20 cellular contexts compared by ENCODE assay signal in genomic region chr12:1435456-1435855, GRCh38.
DNase-seq lines count a peak whose midpoint lies in the region; ATAC-seq, FAIRE-seq and TF ChIP-seq lines count a peak whose summit lies in the region.
"Had no signal": no experiment of that assay in that cellular context is flagged by ENCODE, and none has a peak within 500 bp of the region (broad histone marks: within the 10 kb centered on the region; RNA-seq: fewer than 3 reads in every experiment).

No MANE protein-coding gene starts in this region.

- H3K36me3 ChIP-seq in esophagus muscularis mucosa (no peaks in the 10 kb centered on the region), left lung (no peaks in the 10 kb centered on the region), small intestine (ENCODE audit: control insufficient read depth in 2 of 2, insufficient read depth in 2 of 2, low read length in 2 of 2) (no peaks in the 10 kb centered on the region)
- H3K36me3 ChIP-seq: BLaER1, Peyer's patch, upper lobe of left lung had no signal

- WGBS in esophagus muscularis mucosa: 52% methylated on average over 3 of the region's 3 CpGs
- WGBS in small intestine, 3 donors: 14 to 47% (median 39%) methylated on average over 3 of the region's 3 CpGs

- intact Hi-C loops in esophagus muscularis mucosa (cut with DNase I) (no loop called here), left lung (cut with DNase I) (no loop called here)

- peak; percentile 31 for ATAC-seq in left lung
- no peak for ATAC-seq in GM18873 (IDR thresholded peaks at IDR 0.05; ENCODE audit: low FRiP score, unreplicated experiment)
- ATAC-seq in HG03378 (IDR thresholded peaks at IDR 0.05; ENCODE audit: unreplicated experiment): no peak

- DNase-seq in NCI-H2171 treated with DMSO at 0.1 percent for 48 hours (lab: John Stamatoyannopoulos, UW) (peak; percentile 19), NCI-H2171 (lab: John Stamatoyannopoulos, UW) (no peak), esophagus muscularis mucosa (ENCODE audit: extremely low spot score) (no peak), left lung (no peak), small intestine (peak; percentile 70), NCI-H510A (lab: John Stamatoyannopoulos, UW) (no peak)
- DNase-seq: 8988T; activated T-cell treated with anti-CD3 and anti-CD28 coated beads, Interleukin-2, amount 50 U/mL, for 1 hour; DMS53; effector memory CD4-positive, alpha-beta T cell; MV-4-11; NCI-H2029 treated with DMSO at 0.1 percent for 48 hours; NCI-H526; Peyer's patch; upper lobe of left lung had no signal

- H3K4me1 ChIP-seq in esophagus muscularis mucosa: peaks cover 9 to 15% (median 15%) of the 10 kb centered on the region in 4 donors
- peaks cover 0 to 7% of the 10 kb centered on the region in 2 donors for H3K4me1 ChIP-seq in left lung
- H3K4me1 ChIP-seq in small intestine (ENCODE audit: control insufficient read depth in 2 of 2, insufficient read depth in 1 of 2, low read depth in 1 of 2, low read length in 1 of 2): peaks cover 2 to 3% of the 10 kb centered on the region in 2 donors
- H3K4me1 ChIP-seq: BLaER1 had no signal

- no peak for TF ChIP-seq EP300 in esophagus muscularis mucosa (IDR thresholded peaks at IDR 0.05)

- FAIRE-seq in small intestine (lab: Jason Lieb, UNC): no peak
- FAIRE-seq: islet of Langerhans had no signal

- H3K27me3 ChIP-seq in esophagus muscularis mucosa (no peaks in the 10 kb centered on the region), left lung (no peaks in the 10 kb centered on the region), small intestine (ENCODE audit: control insufficient read depth in 2 of 2, insufficient read depth in 2 of 2, low read length in 2 of 2) (no peaks in the 10 kb centered on the region)
- H3K27me3 ChIP-seq: BLaER1, Peyer's patch, upper lobe of left lung had no signal

- no peaks in the 10 kb centered on the region for H3K9me3 ChIP-seq in esophagus muscularis mucosa
- H3K9me3 ChIP-seq in left lung: no peaks in the 10 kb centered on the region
- no peaks in the 10 kb centered on the region for H3K9me3 ChIP-seq in small intestine (ENCODE audit: control insufficient read depth, low read depth)
- H3K9me3 ChIP-seq: BLaER1, Peyer's patch, upper lobe of left lung had no signal

- TF ChIP-seq POLR2A in esophagus muscularis mucosa (IDR thresholded peaks at IDR 0.05; ENCODE audit: low read depth): no peak

- no peak overlapping the region for H3K4me3 ChIP-seq in esophagus muscularis mucosa
- H3K4me3 ChIP-seq in left lung: no peak overlapping the region
- H3K4me3 ChIP-seq in small intestine (ENCODE audit: low read depth in 1 of 2, low read length in 2 of 2): no peak overlapping the region
- H3K4me3 ChIP-seq: BLaER1, Peyer's patch, skin epidermis, upper lobe of left lung had no signal

- TF ChIP-seq CTCF in esophagus muscularis mucosa (IDR thresholded peaks at IDR 0.05): no peak
- TF ChIP-seq CTCF in left lung (IDR thresholded peaks at IDR 0.05): no peak

- H3K27ac ChIP-seq in esophagus muscularis mucosa (replicated peaks in 1 of 4) (peak overlapping the region in 3 of 4 donors; percentile 11 to 32 (median 23)), left lung (no peak overlapping the region), small intestine (ENCODE audit: low read depth in 1 of 2, low read length in 1 of 2) (no peak overlapping the region)
- H3K27ac ChIP-seq: BLaER1, skin epidermis had no signal

Comparison
In these comparisons a context has a peak if more than half of its experiments do, and no peak if none do; other contexts are left out.
1. DNase-seq: peak in NCI-H2171 treated with DMSO at 0.1 percent for 48 hours (single experiment) and small intestine (single experiment); none in NCI-H2171 (single experiment), esophagus muscularis mucosa (single experiment), left lung (0 of 2) and NCI-H510A (single experiment).
2. H3K27ac ChIP-seq: peak in esophagus muscularis mucosa (3 of 4); none in left lung (0 of 2) and small intestine (0 of 2).